Comparison of ENCODE assay signal across 8 cellular contexts in genomic region chr13:113296842-113297369, GRCh38. TPM values are rescaled to one million over a fixed set of nuclear protein-coding genes. Genes with fewer than 3 reads are reported as not detected.
DNase-seq lines count a peak whose midpoint lies in the region; ATAC-seq, FAIRE-seq and TF ChIP-seq lines count a peak whose summit lies in the region.

TSS of gene LAMP1 (plus strand) at chr13:113297239. CDS start at chr13:113297435, 196 bp downstream.

- H3K4me3 ChIP-seq in ascending aorta (peak within 1 kb of the TSS; percentile 93 to 95), right cardiac atrium (ENCODE audit: low read length) (peak within 1 kb of the TSS; percentile 82)

- peak within 1 kb of the TSS; percentile 98 for H3K4me3 Mint-ChIP-seq in T-helper 2 cell treated with Interferon-gamma antibody and Interleukin-4, amounts not matched to agents 5 μg/mL and 100 μg/mL, for 36 hours

- H3K27me3 Mint-ChIP-seq in T-helper 2 cell treated with Interferon-gamma antibody and Interleukin-4, amounts not matched to agents 5 μg/mL and 100 μg/mL, for 36 hours (ENCODE audit: low read depth): peaks cover 31% of the 10 kb centered on the region

- H3K27me3 ChIP-seq in ascending aorta (no peaks in the 10 kb centered on the region), right cardiac atrium (ENCODE audit: control insufficient read depth, insufficient read depth) (no peaks in the 10 kb centered on the region)

- peaks cover 6% of the 10 kb centered on the region for H3K36me3 Mint-ChIP-seq in T-helper 2 cell treated with Interferon-gamma antibody and Interleukin-4, amounts not matched to agents 5 μg/mL and 100 μg/mL, for 36 hours (ENCODE audit: low read depth)

- peak; percentile 99 for DNase-seq in GM18507 (ENCODE audit: extremely low spot score, insufficient read length, low read depth)
- peak; percentile 80 for DNase-seq in NCI-H2029 (lab: John Stamatoyannopoulos, UW)
- peak; percentile 99 for DNase-seq in T-helper 2 cell treated with Interferon-gamma antibody and Interleukin-4, amounts not matched to agents 5 μg/mL and 100 μg/mL, for 36 hours (ENCODE audit: low spot score)
- peak; percentile 91 to 100 for DNase-seq in ascending aorta (ENCODE audit: low spot score in 2 of 2)
- DNase-seq in right cardiac atrium: peak; percentile 99 to 100 (median 100)
- DNase-seq in pulmonary artery endothelial cell (ENCODE audit: low read depth, low spot score): peak; percentile 89
- peak; percentile 100 for DNase-seq in urothelium cell line (ENCODE audit: low spot score)

- peaks cover 0 to 7% of the 10 kb centered on the region in 2 donors for H3K4me1 ChIP-seq in ascending aorta
- no peaks in the 10 kb centered on the region for H3K4me1 ChIP-seq in right cardiac atrium (ENCODE audit: control insufficient read depth, insufficient read depth, low read length)

- TF ChIP-seq CTCF in ascending aorta (IDR thresholded peaks at IDR 0.05): peak in 1 of 3 experiments; percentile 25

- H3K4me1 Mint-ChIP-seq in T-helper 2 cell treated with Interferon-gamma antibody and Interleukin-4, amounts not matched to agents 5 μg/mL and 100 μg/mL, for 36 hours (ENCODE audit: low read depth): peaks cover 34% of the 10 kb centered on the region

- under 1% methylated on average over 74 of the region's 74 CpGs for WGBS in right cardiac atrium

- H3K9me3 Mint-ChIP-seq in T-helper 2 cell treated with Interferon-gamma antibody and Interleukin-4, amounts not matched to agents 5 μg/mL and 100 μg/mL, for 36 hours: peaks cover 5% of the 10 kb centered on the region

- ATAC-seq in HG02973 (IDR thresholded peaks at IDR 0.05; ENCODE audit: unreplicated experiment) (peak; percentile 67), right cardiac atrium (peak; percentile 96)

- H3K27ac Mint-ChIP-seq in T-helper 2 cell treated with Interferon-gamma antibody and Interleukin-4, amounts not matched to agents 5 μg/mL and 100 μg/mL, for 36 hours: peak within 1 kb of the TSS; percentile 99

- H3K9me3 ChIP-seq in ascending aorta: no peaks in the 10 kb centered on the region
- no peaks in the 10 kb centered on the region for H3K9me3 ChIP-seq in right cardiac atrium (ENCODE audit: control insufficient read depth, low read length)

- H3K36me3 ChIP-seq in ascending aorta: no peaks in the 10 kb centered on the region

- H3K27ac ChIP-seq in ascending aorta: peak within 1 kb of the TSS; percentile 67 to 73
- H3K27ac ChIP-seq in right cardiac atrium (ENCODE audit: low read length): peak within 1 kb of the TSS; percentile 72

- intact Hi-C loops in ascending aorta (cut with DNase I): loop anchor here (1.0 to 5.0 kb wide), 6 partner anchors 65 to 194 kb away; partner anchors contain the start of genes CUL4A, DCUN1D2 and GRTP1
- intact Hi-C loops in right cardiac atrium (cut with DNase I): no loop called here

- FAIRE-seq in GM18507 (lab: Jason Lieb, UNC) (peak; percentile 94), urothelium cell line (lab: Jason Lieb, UNC) (peak; percentile 99)

RNA-seq across cellular contexts. Expression of gene LAMP1, which starts in this region (rescaled TPM):
- total RNA-seq in ascending aorta: 126 TPM
- total RNA-seq in right cardiac atrium: 100 to 1,000 TPM; 107 to 115 (median 111) TPM
- polyA plus RNA-seq in right cardiac atrium: 70.1 TPM
- total RNA-seq in pulmonary artery endothelial cell: 209 and 236 TPM in 2 replicates

Comparison
In these comparisons a context has a peak if more than half of its experiments do, and no peak if none do; other contexts are left out.
1. Peak in every context shown above with its lines: DNase-seq, ATAC-seq, H3K4me3 ChIP-seq and H3K27ac ChIP-seq.